In genomic region chr1:21818661-21819060, GRCh38 we compare ENCODE assay signal across 9 cellular contexts. TPM values are rescaled to one million over a fixed set of nuclear protein-coding genes. Genes with fewer than 3 reads are reported as not detected.
DNase-seq lines count a peak whose midpoint lies in the region; ATAC-seq and TF ChIP-seq lines count a peak whose summit lies in the region.
"Had no signal": no experiment of that assay in that cellular context is flagged by ENCODE, and none has a peak within 500 bp of the region (broad histone marks: within the 10 kb centered on the region; RNA-seq: fewer than 3 reads in every experiment).

No MANE protein-coding gene starts in this region.

- H2BK15ac ChIP-seq in neuronal stem cell (ENCODE audit: low read length) = no peak overlapping the region

- H3K4me1 ChIP-seq in Panc1 (ENCODE audit: control insufficient read depth, insufficient read depth, low read length) (peaks cover 6% of the 10 kb centered on the region), neuronal stem cell (ENCODE audit: control insufficient read depth in 2 of 2, insufficient read depth in 1 of 2, low read depth in 1 of 2, low read length in 2 of 2) (peaks cover 4 to 5% of the 10 kb centered on the region in 2 donors)

- ATAC-seq in Panc1 = peak; percentile 32; the same call in 1 of the 2 replicates

- no peaks in the 10 kb centered on the region for H3K27me3 ChIP-seq in Panc1 (ENCODE audit: control insufficient read depth, insufficient read depth, low read length)
- H3K27me3 ChIP-seq in neuronal stem cell (ENCODE audit: control insufficient read depth in 3 of 3, insufficient read depth in 3 of 3, low read depth in 1 of 3, low read length in 3 of 3) = no peaks in the 10 kb centered on the region

- H3K23ac ChIP-seq in neuronal stem cell (ENCODE audit: low read depth, low read length, poor library complexity) = no peak overlapping the region

- H3K9ac ChIP-seq in neuronal stem cell (ENCODE audit: low read depth, low read length, poor library complexity) = no peak overlapping the region

- H3K4me3 ChIP-seq in Panc1 (ENCODE audit: low read depth in 2 of 2, low read length in 2 of 2) (no peak overlapping the region), neuronal stem cell (ENCODE audit: low read length in 2 of 2) (no peak overlapping the region)

- H3K27ac ChIP-seq in Panc1 (ENCODE audit: low read length) = no peak overlapping the region
- no peak overlapping the region for H3K27ac ChIP-seq in neuronal stem cell (replicated peaks; ENCODE audit: low read length)

- POLR2A ChIA-PET in Panc1 (lab: Charles Lee) = interaction anchor here (0.6 kb wide), 2 partner anchors 9 to 31 kb away, joined by 4 to 10 read pairs; no protein-coding TSS in a partner anchor

- no peak overlapping the region for H3K18ac ChIP-seq in neuronal stem cell (ENCODE audit: low read length)

- in situ Hi-C loops in Panc1 (cut with HindIII; ENCODE audit: low pct_unique_long_range_greater_than_20kb, low sequenced_read_pairs) = no loop called here

- peaks cover 3% of the 10 kb centered on the region for H3K79me1 ChIP-seq in neuronal stem cell (ENCODE audit: low read depth, low read length)

- no peak overlapping the region for H3K4me2 ChIP-seq in neuronal stem cell (ENCODE audit: insufficient read depth, low read length, poor library complexity, severe bottlenecking)

- H3K9me3 ChIP-seq in Panc1 (ENCODE audit: control insufficient read depth, insufficient read depth, low read depth, low read length) = no peaks in the 10 kb centered on the region
- H3K9me3 ChIP-seq in neuronal stem cell (replicated peaks in 1 of 2; ENCODE audit: control insufficient read depth in 2 of 2, insufficient read depth in 1 of 2, low read depth in 1 of 2, low read length in 2 of 2) = no peaks in the 10 kb centered on the region

- H3K14ac ChIP-seq in neuronal stem cell (ENCODE audit: low read length) = no peak overlapping the region

- WGBS in neuronal stem cell (ENCODE audit: extremely low coverage in 2 of 2, insufficient read length in 2 of 2, insufficient replicate concordance in 1 of 2), 2 donors = no CpG with 5 or more reads among the region's 10 CpGs

- H2BK5ac ChIP-seq in neuronal stem cell (ENCODE audit: low read length) = no peak overlapping the region

- no peak overlapping the region for H4K8ac ChIP-seq in neuronal stem cell (ENCODE audit: low read depth, low read length)

- H3K4ac ChIP-seq in neuronal stem cell (ENCODE audit: low read length) = no peak overlapping the region

- DNase-seq in NCI-H1436 (lab: John Stamatoyannopoulos, UW) (peak; percentile 26), NCI-H1436 treated with DMSO at 0.1 percent for 48 hours (lab: John Stamatoyannopoulos, UW) (no peak), Panc1 (ENCODE audit: low read depth, low spot score) (no peak), astrocyte of the hippocampus (ENCODE audit: low read depth, low spot score) (peak; percentile 33), neuronal stem cell (ENCODE audit: low spot score) (peak; percentile 15), NCI-H2227 treated with DMSO at 0.1 percent for 48 hours (lab: John Stamatoyannopoulos, UW) (no peak), NCI-H146 (lab: John Stamatoyannopoulos, UW) (no peak), ureter (ENCODE audit: low spot score) (no peak)
- DNase-seq: stimulated activated naive B cell treated with anti-CD40 and anti-IgM and Interleukin-4, amounts not matched to agents 10 μg/mL and 1 μg/mL and 100 μg/mL, for 72 hours had no signal

- intact Hi-C loops in Panc1 (cut with micrococcal nuclease; ENCODE audit: unreplicated experiment) = no loop called here

- CTCF ChIA-PET in Panc1 (lab: Charles Lee) = no interaction called here

- no peak overlapping the region for H2AFZ ChIP-seq in neuronal stem cell (ENCODE audit: low read length)

- H2AK5ac ChIP-seq in neuronal stem cell (ENCODE audit: low read depth, low read length) = no peak overlapping the region

- H3K36me3 ChIP-seq in Panc1 (ENCODE audit: control insufficient read depth, insufficient read depth, low read length) (no peaks in the 10 kb centered on the region), neuronal stem cell (replicated peaks in 1 of 2; ENCODE audit: control insufficient read depth in 2 of 2, insufficient read depth in 2 of 2, low read length in 2 of 2) (peaks cover 5 to 10% of the 10 kb centered on the region in 2 donors)

- no peak overlapping the region for H2BK120ac ChIP-seq in neuronal stem cell (ENCODE audit: low read depth, low read length)

- no peak for TF ChIP-seq CTCF in Panc1 (IDR thresholded peaks at IDR 0.05)

- no peak overlapping the region for H4K91ac ChIP-seq in neuronal stem cell (ENCODE audit: low read depth, low read length, poor library complexity)

- H2BK12ac ChIP-seq in neuronal stem cell (ENCODE audit: low read length) = no peak overlapping the region

- BruUV-seq in Panc1 (replicated peaks; lab: Mats Ljungman, UMichigan) = no TSS peak

RNA-seq across cellular contexts. Expression of gene LDLRAD2, which starts 6.6 kb away (rescaled TPM):
- not detected for total RNA-seq in Panc1 (2021; ENCODE audit: unreplicated experiment)
- polyA plus RNA-seq in Panc1 (2012; ENCODE audit: insufficient read length) = 4.0 TPM
- polyA plus RNA-seq in neuronal stem cell (2013, experiment 1 of 2) = 0.28 TPM
- polyA plus RNA-seq in neuronal stem cell (2013, experiment 2 of 2) = 0.28 TPM
- 1.1 TPM for total RNA-seq in ureter

RNA-seq across cellular contexts. Expression of gene USP48, which starts 35.7 kb away (rescaled TPM):
- total RNA-seq in Panc1 (2021; ENCODE audit: unreplicated experiment) (71.6 TPM), ureter (93.8 TPM)
- 62.6 TPM for polyA plus RNA-seq in Panc1 (2012; ENCODE audit: insufficient read length)
- polyA plus RNA-seq in neuronal stem cell (2013, experiment 1 of 2) = 20.9 TPM
- polyA plus RNA-seq in neuronal stem cell (2013, experiment 2 of 2) = 21.8 TPM

Comparison
In these comparisons a context has a peak if more than half of its experiments do, and no peak if none do; other contexts are left out.
1. DNase-seq: peak in NCI-H1436 (single experiment), astrocyte of the hippocampus (single experiment) and neuronal stem cell (single experiment); none in NCI-H1436 treated with DMSO at 0.1 percent for 48 hours (single experiment), Panc1 (single experiment), NCI-H2227 treated with DMSO at 0.1 percent for 48 hours (single experiment), NCI-H146 (single experiment) and ureter (single experiment).